Comparison of ENCODE assay signal across 22 cellular contexts in genomic region chr16:54942353-54942943, GRCh38. TPM values are rescaled to one million over a fixed set of nuclear protein-coding genes. Genes with fewer than 3 reads are reported as not detected.
"Had no signal": no experiment of that assay in that cellular context is flagged by ENCODE, and none has a peak within 500 bp of the region (broad histone marks: within the 10 kb centered on the region; RNA-seq: fewer than 3 reads in every experiment).

No MANE protein-coding gene starts in this region.

- H3K4me2 ChIP-seq: hepatocyte had no signal

- H3K9me3 ChIP-seq: left ventricle myocardium inferior, pancreas, thyroid gland, upper lobe of right lung had no signal

- H3K4me3 ChIP-seq: cardiac muscle cell, hepatocyte, left ventricle myocardium inferior, pancreas, thyroid gland, upper lobe of right lung had no signal

- FAIRE-seq: frontal cortex, pancreas, TTC549 had no signal

- H3K36me3 ChIP-seq: cardiac muscle cell, left ventricle myocardium inferior, pancreas, thyroid gland, upper lobe of right lung, WERI-Rb-1 had no signal

- H3K27ac ChIP-seq: cardiac muscle cell, hepatocyte, left ventricle myocardium inferior, pancreas, thyroid gland, upper lobe of right lung, WERI-Rb-1 had no signal

- H3K79me2 ChIP-seq: hepatocyte had no signal

- H2AFZ ChIP-seq: hepatocyte had no signal

- ATAC-seq: activated CD8-positive, alpha-beta T cell treated with anti-CD3 and anti-CD28 coated beads for 36 hours; activated naive CD8-positive, alpha-beta T cell treated with anti-CD3 and anti-CD28 coated beads, Interleukin-2, amount 50 U/mL, for 24 hours; natural killer cell treated with Interleukin-12 subunit alpha and Interleukin-12 subunit beta and Interleukin-15 and Interleukin-18, amount 100 ng/mL, for 72 hours; pancreas; right cardiac atrium; stimulated activated naive CD8-positive, alpha-beta T cell treated with anti-CD3 and anti-CD28 coated beads, Interleukin-15, Interleukin-2, amounts not matched to agents 100 U/mL and 50 U/mL, for 24 hours; upper lobe of right lung had no signal

- DNase-seq: activated CD4-positive, alpha-beta T cell treated with anti-CD3 and anti-CD28 coated beads, Interleukin-2, amount 10 ng/mL, durations not matched to agents 7 days and 5 days; activated CD4-positive, CD25-positive, alpha-beta regulatory T cell treated with anti-CD3 and anti-CD28 coated beads, Interleukin-2, amount 50 U/mL, for 72 hours; activated CD8-positive, alpha-beta T cell treated with anti-CD3 and anti-CD28 coated beads for 36 hours; activated gamma-delta T cell; activated naive CD4-positive, alpha-beta T cell treated with anti-CD3 and anti-CD28 coated beads, Interleukin-2, amount 50 U/mL, for 16 hours; activated naive CD8-positive, alpha-beta T cell treated with anti-CD3 and anti-CD28 coated beads, Interleukin-2, amount 50 U/mL, for 24 hours; effector CD8-positive, alpha-beta T cell; glutamatergic neuron; left ventricle myocardium inferior; pancreas; right cardiac atrium; stimulated activated CD4-positive, alpha-beta T cell treated with anti-CD3 and anti-CD28 coated beads, Interleukin-12 subunit alpha, Interleukin-12 subunit beta, amount 100 ng/mL, for 4 hours; stimulated activated CD4-positive, alpha-beta T cell treated with anti-CD3 and anti-CD28 coated beads, Interleukin-4, amount 100 ng/mL, for 4 hours; stimulated activated naive CD8-positive, alpha-beta T cell treated with anti-CD3 and anti-CD28 coated beads, Interleukin-15, Interleukin-2, amounts not matched to agents 100 U/mL and 50 U/mL, for 24 hours; thyroid gland; upper lobe of right lung; WERI-Rb-1 had no signal

RNA-seq across cellular contexts. Expression of gene IRX5, which starts 11.8 kb away (rescaled TPM):
- total RNA-seq: natural killer cell treated with Interleukin-12 subunit alpha and Interleukin-12 subunit beta and Interleukin-15 and Interleukin-18, amount 100 ng/mL, for 72 hours had no signal
